Comparison of ENCODE assay signal across 1 cellular context in the genomic region with DNA sequence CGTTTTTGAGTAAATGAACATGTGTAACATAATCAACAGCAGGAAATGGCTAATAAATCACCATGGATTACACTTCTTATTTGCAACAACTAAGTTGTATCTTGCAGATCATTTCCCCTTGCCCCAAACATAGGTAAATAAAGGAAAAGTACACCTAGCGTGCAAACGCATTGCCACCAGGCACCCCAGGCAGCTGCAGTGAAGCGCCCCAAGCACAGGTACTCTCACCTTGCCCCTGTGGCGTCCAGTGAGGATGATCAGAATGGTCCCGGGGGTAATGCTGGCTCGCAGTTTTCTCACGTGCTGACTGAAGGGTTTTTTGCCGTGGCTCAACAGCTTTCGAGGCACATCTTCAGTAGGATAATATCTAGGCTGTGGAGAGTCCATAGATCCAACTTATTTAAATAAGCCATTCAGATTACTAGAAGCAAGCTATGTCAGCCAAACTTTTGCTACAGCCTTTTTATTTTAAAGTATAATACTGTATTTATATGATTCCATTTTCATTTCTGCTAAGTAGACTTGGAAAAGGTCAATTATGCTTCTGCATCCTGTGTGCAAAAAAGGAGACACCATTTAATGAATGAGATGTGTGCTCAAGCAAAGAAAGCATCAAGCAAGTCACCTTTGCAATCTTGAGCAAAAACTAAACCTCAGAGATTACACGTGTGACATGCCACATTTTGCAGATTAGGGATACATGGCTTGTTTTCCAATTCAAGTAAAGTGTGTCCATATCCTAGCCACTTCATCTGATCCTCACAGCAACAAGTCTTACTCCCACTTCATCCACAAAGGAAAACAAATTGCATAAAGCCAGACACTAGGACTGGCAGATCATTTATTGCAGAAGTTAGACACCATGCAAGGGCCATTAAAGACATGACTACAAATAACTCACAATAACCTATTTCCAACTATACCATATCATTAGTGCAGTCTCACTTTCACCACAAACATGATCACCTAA.
TF ChIP-seq lines count a peak whose summit lies in the region.

No MANE protein-coding gene starts in this region.

TF ChIP-seq in HepG2, 621 proteins besides CTCF, POLR2A, EP300 and RAD21:
- TF ChIP-seq POLR2G (IDR thresholded peaks at IDR 0.05; ENCODE audit: low read depth, low read length) = 0 out of 2 replicates have a peak, but pooled peaks have one; percentile 31
- peak; percentile 35 for TF ChIP-seq RBM22 (optimal IDR thresholded peaks at IDR 0.05; ENCODE audit: low read length)
- TF ChIP-seq RBFOX2 (IDR thresholded peaks at IDR 0.05; ENCODE audit: low read depth, low read length) = peak; percentile 62
- TF ChIP-seq HES4 (CRISPR knock-in tag; IDR thresholded peaks at IDR 0.05; ENCODE audit: borderline replicate concordance) = no peak
- TF ChIP-seq, protein P1, sequence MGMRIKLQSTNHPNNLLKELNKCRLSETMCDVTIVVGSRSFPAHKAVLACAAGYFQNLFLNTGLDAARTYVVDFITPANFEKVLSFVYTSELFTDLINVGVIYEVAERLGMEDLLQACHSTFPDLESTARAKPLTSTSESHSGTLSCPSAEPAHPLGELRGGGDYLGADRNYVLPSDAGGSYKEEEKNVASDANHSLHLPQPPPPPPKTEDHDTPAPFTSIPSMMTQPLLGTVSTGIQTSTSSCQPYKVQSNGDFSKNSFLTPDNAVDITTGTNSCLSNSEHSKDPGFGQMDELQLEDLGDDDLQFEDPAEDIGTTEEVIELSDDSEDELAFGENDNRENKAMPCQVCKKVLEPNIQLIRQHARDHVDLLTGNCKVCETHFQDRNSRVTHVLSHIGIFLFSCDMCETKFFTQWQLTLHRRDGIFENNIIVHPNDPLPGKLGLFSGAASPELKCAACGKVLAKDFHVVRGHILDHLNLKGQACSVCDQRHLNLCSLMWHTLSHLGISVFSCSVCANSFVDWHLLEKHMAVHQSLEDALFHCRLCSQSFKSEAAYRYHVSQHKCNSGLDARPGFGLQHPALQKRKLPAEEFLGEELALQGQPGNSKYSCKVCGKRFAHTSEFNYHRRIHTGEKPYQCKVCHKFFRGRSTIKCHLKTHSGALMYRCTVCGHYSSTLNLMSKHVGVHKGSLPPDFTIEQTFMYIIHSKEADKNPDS (CRISPR knock-in tag; IDR thresholded peaks at IDR 0.05) = no peak
